Comparison of ENCODE assay signal across 8 cellular contexts in the genomic region with DNA sequence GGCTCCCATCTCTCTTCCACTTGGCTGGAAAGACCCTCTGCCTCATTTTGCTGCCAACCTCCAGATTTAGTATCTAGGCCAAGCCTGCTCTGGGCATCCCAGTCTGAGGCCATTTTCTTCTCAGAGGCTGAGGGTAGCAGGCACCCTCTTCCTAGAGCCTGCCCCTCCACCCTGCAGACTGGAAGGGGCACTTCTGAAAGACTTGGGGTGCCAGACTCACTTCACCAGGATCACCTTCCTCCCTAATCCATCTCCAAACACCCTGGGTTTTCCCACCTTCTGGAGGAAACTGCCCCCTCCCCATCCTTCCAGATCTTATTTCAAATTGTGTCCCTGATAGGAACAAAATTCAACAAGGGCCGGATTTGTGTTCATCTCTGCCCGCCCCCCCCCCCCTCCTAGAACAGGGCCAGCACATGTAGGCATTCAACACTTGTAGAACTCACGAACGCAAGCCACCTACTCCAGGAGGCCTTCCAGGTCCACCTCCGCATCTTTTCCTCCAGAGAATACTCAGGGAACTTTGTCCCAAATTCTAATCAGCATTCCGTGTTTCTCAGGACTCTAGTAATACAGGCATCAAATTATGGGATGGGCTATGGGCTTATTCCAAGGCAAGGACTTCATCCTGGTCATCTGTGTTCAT. TPM values are rescaled to one million over a fixed set of nuclear protein-coding genes. Genes with fewer than 3 reads are reported as not detected.
DNase-seq lines count a peak whose midpoint lies in the region; TF ChIP-seq lines count a peak whose summit lies in the region.

No MANE protein-coding gene starts in this region.

- no peak for TF ChIP-seq POLR2A in Peyer's patch (IDR thresholded peaks at IDR 0.05)

- H3K4me1 ChIP-seq in ES-I3 (ENCODE audit: insufficient read depth, low read length) (peaks cover 6% of the 10 kb centered on the region), Peyer's patch (peaks cover 0 to 16% (median 6%) of the 10 kb centered on the region in 4 donors), neutrophil (ENCODE audit: control insufficient read depth in 1 of 2, insufficient read depth in 1 of 2, low read depth in 1 of 2, low read length in 1 of 2) (peaks cover 29% of the 10 kb centered on the region in 2 experiments)
- peaks cover 8% of the 10 kb centered on the region for H3K4me1 ChIP-seq in effector memory CD4-positive, alpha-beta T cell (ENCODE audit: control insufficient read depth, insufficient read depth, low read length, poor library complexity, severe bottlenecking)

- DNase-seq in Peyer's patch (no peak), pons (ENCODE audit: low spot score) (no peak), NCI-H2107 (lab: John Stamatoyannopoulos, UW) (no peak), DMS53 treated with DMSO at 0.1 percent for 48 hours (lab: John Stamatoyannopoulos, UW; ENCODE audit: unreplicated experiment) (no peak), KBM-7 (no peak)
- no peak for DNase-seq in effector memory CD4-positive, alpha-beta T cell

- in situ Hi-C loops in KBM-7 (cut with MboI; ENCODE audit: low pct_unique_long_range_greater_than_20kb, low sequenced_read_pairs), result loop anchor here (5.0 kb wide), 1 partner anchor 76 kb away; no protein-coding TSS in a partner anchor

- H3K36me3 ChIP-seq in ES-I3 (ENCODE audit: insufficient read depth, low read length) (no peaks in the 10 kb centered on the region), Peyer's patch (no peaks in the 10 kb centered on the region), neutrophil (no peaks in the 10 kb centered on the region)
- H3K36me3 ChIP-seq in effector memory CD4-positive, alpha-beta T cell (ENCODE audit: control insufficient read depth, insufficient read depth, low read length), result peaks cover 5% of the 10 kb centered on the region

- peak overlapping the region; percentile 89 for H3K9ac ChIP-seq in ES-I3 (ENCODE audit: low read depth, low read length)

- no peak for TF ChIP-seq CTCF in Peyer's patch (IDR thresholded peaks at IDR 0.05)
- TF ChIP-seq CTCF in neutrophil (IDR thresholded peaks at IDR 0.05), result no peak

- H3K9me3 ChIP-seq in ES-I3 (ENCODE audit: control insufficient read depth, insufficient read depth, low read length) (no peaks in the 10 kb centered on the region), Peyer's patch (no peaks in the 10 kb centered on the region), neutrophil (no peaks in the 10 kb centered on the region)
- H3K9me3 ChIP-seq in effector memory CD4-positive, alpha-beta T cell (ENCODE audit: control insufficient read depth, low read length), result no peaks in the 10 kb centered on the region

- no peaks in the 10 kb centered on the region for H3K27me3 ChIP-seq in Peyer's patch
- no peaks in the 10 kb centered on the region for H3K27me3 ChIP-seq in effector memory CD4-positive, alpha-beta T cell (replicated peaks; ENCODE audit: control insufficient read depth, insufficient read depth, low read length, poor library complexity, severe bottlenecking)
- no peaks in the 10 kb centered on the region for H3K27me3 ChIP-seq in neutrophil

- H3K4me3 ChIP-seq in Peyer's patch (peak overlapping the region; percentile 61 to 97 (median 80)), neutrophil (ENCODE audit: low read depth in 1 of 2, low read length in 1 of 2) (peak overlapping the region; percentile 86 to 96)
- H3K4me3 ChIP-seq in effector memory CD4-positive, alpha-beta T cell (ENCODE audit: insufficient read depth, low read depth, low read length, poor library complexity, severe bottlenecking), result peak overlapping the region; percentile 89

- H3K27ac ChIP-seq in Peyer's patch, result peak overlapping the region; percentile 87 to 95 (median 91)
- peak overlapping the region; percentile 92 for H3K27ac ChIP-seq in effector memory CD4-positive, alpha-beta T cell (ENCODE audit: insufficient read depth, low read length, poor library complexity, severe bottlenecking)
- H3K27ac ChIP-seq in neutrophil, result peak overlapping the region; percentile 88

RNA-seq across cellular contexts. Expression of a gene that starts 0.8 kb away (rescaled TPM):
- 10 to 100 TPM; 15.6 to 66.0 (median 25.1) TPM for total RNA-seq in Peyer's patch

RNA-seq across cellular contexts. Expression of a gene that starts 29.3 kb away (rescaled TPM):
- total RNA-seq in Peyer's patch, result not detected

RNA-seq across cellular contexts. Expression of a gene that starts 30.8 kb away (rescaled TPM):
- total RNA-seq in Peyer's patch, result 100 to 1,000 TPM in 2 of 4 donors, 10 to 100 TPM in 2; 29.9 to 158 (median 93.1) TPM

RNA-seq across cellular contexts. Expression of a gene that starts 36.1 kb away (rescaled TPM):
- total RNA-seq in Peyer's patch, result 10 to 100 TPM; 16.8 to 39.6 (median 19.6) TPM

RNA-seq across cellular contexts. Expression of a gene that starts 51.2 kb away (rescaled TPM):
- total RNA-seq in Peyer's patch, result 10 to 100 TPM in 3 of 4 donors, 1 to 10 TPM in 1; 4.6 to 19.0 (median 11.2) TPM
